ENCODE assay signal across 24 cellular contexts in the genomic region with DNA sequence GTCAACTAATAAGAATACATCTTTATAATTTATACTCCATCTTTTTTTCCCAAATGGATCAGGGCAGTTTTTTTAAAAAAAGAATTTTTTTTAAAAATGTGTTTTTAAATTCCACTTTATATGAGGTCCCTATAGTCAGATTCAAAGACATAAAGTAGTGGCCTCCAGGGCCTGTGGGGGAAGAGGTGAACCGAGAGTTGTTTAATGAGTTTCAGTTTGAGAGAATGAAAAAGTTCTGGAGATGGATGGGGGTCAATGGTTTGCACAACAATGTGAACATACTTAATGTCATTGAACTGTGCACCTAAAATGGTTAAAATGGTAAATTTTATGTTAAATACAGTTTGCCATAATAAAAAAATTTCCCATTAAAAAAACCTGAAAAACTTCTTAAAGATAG. TPM values are rescaled to one million over a fixed set of nuclear protein-coding genes. Genes with fewer than 3 reads are reported as not detected.
DNase-seq lines count a peak whose midpoint lies in the region; ATAC-seq and TF ChIP-seq lines count a peak whose summit lies in the region.
"Had no signal": no experiment of that assay in that cellular context is flagged by ENCODE, and none has a peak within 500 bp of the region (broad histone marks: within the 10 kb centered on the region; RNA-seq: fewer than 3 reads in every experiment).

No MANE protein-coding gene starts in this region.

- H3K27me3 Mint-ChIP-seq in endothelial cell (ENCODE audit: unreplicated experiment) = peaks cover 2% of the 10 kb centered on the region
- no peaks in the 10 kb centered on the region for H3K27me3 Mint-ChIP-seq in MCF 10A (ENCODE audit: insufficient read depth, unreplicated experiment)
- H3K27me3 Mint-ChIP-seq: CD4-positive, alpha-beta T cell had no signal

- peaks cover 3% of the 10 kb centered on the region for H3K4me1 Mint-ChIP-seq in endothelial cell (ENCODE audit: unreplicated experiment)
- H3K4me1 Mint-ChIP-seq in MCF 10A (ENCODE audit: insufficient read depth, unreplicated experiment) = peaks cover 12% of the 10 kb centered on the region

- BruUV-seq in MCF 10A (replicated peaks; lab: Mats Ljungman, UMichigan) = no TSS peak

- intact Hi-C loops in MCF 10A (cut with micrococcal nuclease) = loop anchor here (5.0 kb wide), 2 partner anchors 152 to 267 kb away; partner anchors contain the start of gene MMAA

- H3K4me3 Mint-ChIP-seq in endothelial cell (ENCODE audit: unreplicated experiment) = peak overlapping the region; percentile 35
- H3K4me3 Mint-ChIP-seq in MCF 10A (ENCODE audit: unreplicated experiment) = no peak overlapping the region
- H3K4me3 Mint-ChIP-seq: CD4-positive, alpha-beta T cell; H9; T-helper 2 cell treated with Interferon-gamma antibody and Interleukin-4, amounts not matched to agents 5 μg/mL and 100 μg/mL, for 36 hours had no signal

- TF ChIP-seq CTCF in endothelial cell (IDR thresholded peaks at IDR 0.05; ENCODE audit: unreplicated experiment) = no peak
- no peak for TF ChIP-seq CTCF in MCF 10A (IDR thresholded peaks at IDR 0.05; ENCODE audit: unreplicated experiment)

- H3K27ac Mint-ChIP-seq in endothelial cell (ENCODE audit: unreplicated experiment) = no peak overlapping the region
- H3K27ac Mint-ChIP-seq in MCF 10A (ENCODE audit: low read depth, unreplicated experiment) = no peak overlapping the region
- H3K27ac Mint-ChIP-seq: CD4-positive, alpha-beta T cell; T-helper 2 cell treated with Interferon-gamma antibody and Interleukin-4, amounts not matched to agents 5 μg/mL and 100 μg/mL, for 36 hours had no signal

- ATAC-seq in GM18519 (IDR thresholded peaks at IDR 0.05; ENCODE audit: low FRiP score, unreplicated experiment) (peak; percentile 38), GM19463 (IDR thresholded peaks at IDR 0.05; ENCODE audit: unreplicated experiment) (peak; percentile 32), HG03432 (IDR thresholded peaks at IDR 0.05; ENCODE audit: unreplicated experiment) (peak; percentile 52), HG03439 (IDR thresholded peaks at IDR 0.05; ENCODE audit: unreplicated experiment) (no peak), HG02642 (IDR thresholded peaks at IDR 0.05; ENCODE audit: poor library complexity, unreplicated experiment) (no peak), HG02938 (IDR thresholded peaks at IDR 0.05; ENCODE audit: unreplicated experiment) (no peak)
- ATAC-seq: A549 had no signal

- no peaks in the 10 kb centered on the region for H3K9me3 Mint-ChIP-seq in endothelial cell (ENCODE audit: unreplicated experiment)
- H3K9me3 Mint-ChIP-seq in MCF 10A (ENCODE audit: unreplicated experiment) = no peaks in the 10 kb centered on the region
- H3K9me3 Mint-ChIP-seq: CD4-positive, alpha-beta T cell; H9; T-helper 2 cell treated with Interferon-gamma antibody and Interleukin-4, amounts not matched to agents 5 μg/mL and 100 μg/mL, for 36 hours had no signal

- POLR2A ChIA-PET in MCF 10A (lab: Yijun Ruan, JAX) = interaction anchor here (0.6 kb wide), 1 partner anchor 22 kb away, joined by 4 read pairs; no protein-coding TSS in a partner anchor

- CTCF ChIA-PET in MCF 10A (lab: Yijun Ruan, JAX) = interaction anchor here (0.5 kb wide), 1 partner anchor 711 kb away, joined by 4 read pairs; no protein-coding TSS in a partner anchor

- peaks cover 12% of the 10 kb centered on the region for H3K36me3 Mint-ChIP-seq in endothelial cell (ENCODE audit: low read depth, unreplicated experiment)
- peaks cover 18% of the 10 kb centered on the region for H3K36me3 Mint-ChIP-seq in MCF 10A (ENCODE audit: insufficient read depth, unreplicated experiment)

- DNase-seq in endothelial cell (ENCODE audit: low spot score) (no peak), MCF 10A (ENCODE audit: unreplicated experiment) (no peak)
- DNase-seq: CD4-positive, alpha-beta T cell; DMS153; GF-D8; H9; IMR-90; MG63; NCI-H1092; NCI-H1436 treated with DMSO at 0.1 percent for 48 hours; NCI-H2081; NCI-H2171 treated with DMSO at 0.1 percent for 48 hours; NCI-H446; NCI-H69; Right ventricle myocardium superior; SW 1271 had no signal

RNA-seq across cellular contexts. Expression of gene ZNF827, which starts 53.8 kb away (rescaled TPM):
- 22.8 TPM for total RNA-seq in endothelial cell (ENCODE audit: unreplicated experiment)
- 11.3 and 22.4 TPM in 2 replicates for total RNA-seq in MCF 10A (2022)

Comparison
In these comparisons a context has a peak if more than half of its experiments do, and no peak if none do; other contexts are left out.
1. ATAC-seq: peak in GM18519 (single experiment), GM19463 (single experiment) and HG03432 (single experiment); none in HG03439 (single experiment), HG02642 (single experiment) and HG02938 (single experiment).